Comparison of ENCODE assay signal across 8 cellular contexts in genomic region chr15:55290361-55291057, GRCh38. TPM values are rescaled to one million over a fixed set of nuclear protein-coding genes. Genes with fewer than 3 reads are reported as not detected.
DNase-seq lines count a peak whose midpoint lies in the region; ATAC-seq and TF ChIP-seq lines count a peak whose summit lies in the region.

No MANE protein-coding gene starts in this region.

- TF ChIP-seq CTCF in activated B cell treated with CpG ODN at 0.5 μM for 24 hours (IDR thresholded peaks at IDR 0.05) = peak; percentile 78
- TF ChIP-seq CTCF in cardiac fibroblast (IDR thresholded peaks at IDR 0.05; ENCODE audit: low read depth, low read length) = peak; percentile 96

- H3K4me3 Mint-ChIP-seq in activated B cell treated with CpG ODN at 0.5 μM for 24 hours = peak overlapping the region; percentile 89

- ATAC-seq in GM18873 (IDR thresholded peaks at IDR 0.05; ENCODE audit: low FRiP score, unreplicated experiment) (peak; percentile 45), HG03139 (IDR thresholded peaks at IDR 0.05; ENCODE audit: unreplicated experiment) (peak; percentile 70), activated B cell treated with CpG ODN at 0.5 μM for 24 hours (ENCODE audit: low read depth) (peak; percentile 81)

- peak overlapping the region; percentile 72 to 87 for H3K4me3 ChIP-seq in cardiac fibroblast (replicated peaks in 1 of 2; ENCODE audit: low read depth in 2 of 2, low read length in 2 of 2)

- H3K27ac Mint-ChIP-seq in activated B cell treated with CpG ODN at 0.5 μM for 24 hours = peak overlapping the region; percentile 83

- peaks cover 22% of the 10 kb centered on the region for H3K4me1 Mint-ChIP-seq in activated B cell treated with CpG ODN at 0.5 μM for 24 hours

- H3K9me3 Mint-ChIP-seq in activated B cell treated with CpG ODN at 0.5 μM for 24 hours = no peaks in the 10 kb centered on the region

- POLR2A ChIA-PET in activated B cell treated with CpG ODN at 0.5 μM for 24 hours (lab: Charles Lee) = interaction anchor here (0.7 to 0.8 kb wide), 3 partner anchors 28 to 196 kb away, joined by 3 to 5 read pairs (median 3); partner anchors contain the start of genes PIGB, PIGBOS1 and RSL24D1

- intact Hi-C loops in activated B cell treated with CpG ODN at 0.5 μM for 24 hours (cut with micrococcal nuclease) = loop anchor here (1.0 to 2.0 kb wide), 9 partner anchors 28 to 1482 kb away; no protein-coding TSS in a partner anchor

- CTCF ChIA-PET in activated B cell treated with CpG ODN at 0.5 μM for 24 hours (lab: Charles Lee) = interaction anchor here (0.8 to 1.7 kb wide), 10 partner anchors 69 to 1328 kb away, joined by 3 to 32 read pairs (median 4); partner anchors contain the start of genes CCPG1, PIERCE2 and RSL24D1

- H3K27me3 Mint-ChIP-seq in activated B cell treated with CpG ODN at 0.5 μM for 24 hours = no peaks in the 10 kb centered on the region

- DNase-seq in AG08396 (ENCODE audit: low spot score) = peak; percentile 86
- DNase-seq in NCI-H2196 (lab: John Stamatoyannopoulos, UW; ENCODE audit: unreplicated experiment) = peak; percentile 63
- DNase-seq in activated B cell treated with CpG ODN at 0.5 μM for 24 hours = peak; percentile 75
- peak; percentile 88 to 89 for DNase-seq in cardiac fibroblast (ENCODE audit: low read depth in 2 of 2)
- peak; percentile 84 for DNase-seq in iris pigment epithelial cell (ENCODE audit: low read depth)
- DNase-seq in stimulated activated CD4-positive, alpha-beta T cell treated with anti-CD3 and anti-CD28 coated beads, Interleukin-12 subunit alpha, Interleukin-12 subunit beta, amount 100 ng/mL, for 4 hours = peak; percentile 84

- H3K36me3 Mint-ChIP-seq in activated B cell treated with CpG ODN at 0.5 μM for 24 hours (ENCODE audit: low read depth) = peaks cover 9% of the 10 kb centered on the region

RNA-seq across cellular contexts. Expression of gene RAB27A, which starts 0.9 kb away (rescaled TPM):
- total RNA-seq in activated B cell treated with CpG ODN at 0.5 μM for 24 hours = 26.7 and 28.6 TPM in 2 replicates

RNA-seq across cellular contexts. Expression of gene PIGBOS1, which starts 28.4 kb away (rescaled TPM):
- total RNA-seq in activated B cell treated with CpG ODN at 0.5 μM for 24 hours = 10.7 and 12.6 TPM in 2 replicates

RNA-seq across cellular contexts. Expression of gene PIGB, which starts 28.5 kb away (rescaled TPM):
- total RNA-seq in activated B cell treated with CpG ODN at 0.5 μM for 24 hours = 29.8 and 31.2 TPM in 2 replicates

Comparison
In these comparisons a context has a peak if more than half of its experiments do, and no peak if none do; other contexts are left out.
1. Peak in every context shown above with its lines: DNase-seq, ATAC-seq and H3K4me3 ChIP-seq.